ENCODE assay signal across 12 cellular contexts in genomic region chr17:42323268-42323773, GRCh38. TPM values are rescaled to one million over a fixed set of nuclear protein-coding genes. Genes with fewer than 3 reads are reported as not detected.
DNase-seq lines count a peak whose midpoint lies in the region; ATAC-seq and TF ChIP-seq lines count a peak whose summit lies in the region.
"Had no signal": no experiment of that assay in that cellular context is flagged by ENCODE, and none has a peak within 500 bp of the region (broad histone marks: within the 10 kb centered on the region; RNA-seq: fewer than 3 reads in every experiment).

No MANE protein-coding gene starts in this region.

- no peaks in the 10 kb centered on the region for H3K9me2 ChIP-seq in Karpas-422 (replicated peaks; ENCODE audit: insufficient read depth, low read length)

- H3K36me3 Mint-ChIP-seq in activated naive CD4-positive, alpha-beta T cell treated with anti-CD3 and anti-CD28 coated beads for 36 hours (ENCODE audit: low read depth): peaks cover 77% of the 10 kb centered on the region
- H3K36me3 Mint-ChIP-seq in chondrocyte (ENCODE audit: low read depth): peaks cover 43% of the 10 kb centered on the region

- H3K4me3 Mint-ChIP-seq in activated naive CD4-positive, alpha-beta T cell treated with anti-CD3 and anti-CD28 coated beads for 36 hours: peak overlapping the region; percentile 9
- H3K4me3 Mint-ChIP-seq in chondrocyte (ENCODE audit: unreplicated experiment): no peak overlapping the region

- intact Hi-C loops in activated naive CD4-positive, alpha-beta T cell treated with anti-CD3 and anti-CD28 coated beads for 36 hours (cut with micrococcal nuclease): loop anchor here (1.0 kb wide), 1 partner anchor 10 kb away; no protein-coding TSS in a partner anchor
- intact Hi-C loops in stomach (cut with DNase I; ENCODE audit: low total_unique reads): loop anchor here (5.0 to 10.0 kb wide), 2 partner anchors 79 to 191 kb away; no protein-coding TSS in a partner anchor
- intact Hi-C loops in sciatic nerve (cut with DNase I): loop anchor here (5.0 kb wide), 2 partner anchors 84 to 204 kb away; no protein-coding TSS in a partner anchor

- H3K4me3 ChIP-seq in Karpas-422 (ENCODE audit: low read length) (no peak overlapping the region), stomach (no peak overlapping the region)
- H3K4me3 ChIP-seq: hepatocyte, lung had no signal

- CTCF ChIA-PET in activated naive CD4-positive, alpha-beta T cell treated with anti-CD3 and anti-CD28 coated beads for 36 hours (lab: Charles Lee): interaction anchor here (1.0 to 22.2 kb wide), 11 partner anchors 10 to 194 kb away, joined by 3 to 442 read pairs (median 5); partner anchors contain the start of gene STAT3

- no peaks in the 10 kb centered on the region for H3K27me3 Mint-ChIP-seq in activated naive CD4-positive, alpha-beta T cell treated with anti-CD3 and anti-CD28 coated beads for 36 hours (ENCODE audit: low read depth)
- no peaks in the 10 kb centered on the region for H3K27me3 Mint-ChIP-seq in chondrocyte (ENCODE audit: low read depth)

- 71 to 93% (median 80%) methylated on average over 3 to 5 of the region's 5 CpGs for WGBS in stomach, 5 donors

- peak overlapping the region; percentile 24 for H3K4me2 ChIP-seq in Karpas-422 (ENCODE audit: low read depth, low read length, poor library complexity, severe bottlenecking)
- H3K4me2 ChIP-seq: hepatocyte had no signal

- DNase-seq in activated naive CD4-positive, alpha-beta T cell treated with anti-CD3 and anti-CD28 coated beads for 36 hours: no peak
- no peak for DNase-seq in activated naive CD4-positive, alpha-beta T cell treated with anti-CD3 and anti-CD28 coated beads, Interleukin-2, amount 50 U/mL, for 16 hours
- DNase-seq in Karpas-422: peak; percentile 37
- no peak for DNase-seq in chondrocyte (ENCODE audit: low spot score)
- DNase-seq in stomach: no peak
- no peak for DNase-seq in NCI-H82 treated with DMSO at 0.1 percent for 48 hours (lab: John Stamatoyannopoulos, UW; ENCODE audit: unreplicated experiment)
- no peak for DNase-seq in stimulated activated CD4-positive, alpha-beta T cell treated with anti-CD3 and anti-CD28 coated beads, Interleukin-2, amount 100 ng/mL, for 48 hours
- no peak for DNase-seq in sciatic nerve (ENCODE audit: low spot score)

- no peaks in the 10 kb centered on the region for H4K20me1 ChIP-seq in Karpas-422 (ENCODE audit: insufficient read depth, low read depth, low read length)

- H3K4me1 ChIP-seq in Karpas-422 (ENCODE audit: low read length) (peaks cover 48% of the 10 kb centered on the region), stomach (peaks cover 0 to 53% (median 12%) of the 10 kb centered on the region in 4 donors)

- no peaks in the 10 kb centered on the region for H3K9me3 ChIP-seq in Karpas-422 (ENCODE audit: low read length)
- no peaks in the 10 kb centered on the region for H3K9me3 ChIP-seq in stomach

- no peak for TF ChIP-seq POLR2A in stomach (IDR thresholded peaks at IDR 0.05)

- no peak for TF ChIP-seq EP300 in stomach (IDR thresholded peaks at IDR 0.05)

- H3K36me3 ChIP-seq in Karpas-422 (ENCODE audit: insufficient read depth, low read length) (no peaks in the 10 kb centered on the region), stomach (peaks cover 49 to 100% (median 99%) of the 10 kb centered on the region in 4 donors)

- H3K27ac ChIP-seq in Karpas-422 (ENCODE audit: low read length) (no peak overlapping the region), stomach (peak overlapping the region in 3 of 5 donors; percentile 23 to 49 (median 46))
- H3K27ac ChIP-seq: epithelial cell of prostate, hepatocyte, VCaP had no signal

- no peak for ATAC-seq in sciatic nerve

- H3K27ac Mint-ChIP-seq in activated naive CD4-positive, alpha-beta T cell treated with anti-CD3 and anti-CD28 coated beads for 36 hours: peak overlapping the region; percentile 81
- peak overlapping the region; percentile 70 for H3K27ac Mint-ChIP-seq in chondrocyte (ENCODE audit: unreplicated experiment)

- H3K79me2 ChIP-seq in Karpas-422 (ENCODE audit: low read length): no peaks in the 10 kb centered on the region

- H3K4me1 Mint-ChIP-seq in activated naive CD4-positive, alpha-beta T cell treated with anti-CD3 and anti-CD28 coated beads for 36 hours (ENCODE audit: low read depth): peaks cover 51% of the 10 kb centered on the region
- peaks cover 27% of the 10 kb centered on the region for H3K4me1 Mint-ChIP-seq in chondrocyte (ENCODE audit: low read depth)

- no peaks in the 10 kb centered on the region for H3K9me3 Mint-ChIP-seq in activated naive CD4-positive, alpha-beta T cell treated with anti-CD3 and anti-CD28 coated beads for 36 hours
- H3K9me3 Mint-ChIP-seq in chondrocyte (ENCODE audit: low read depth): no peaks in the 10 kb centered on the region

- H2AFZ ChIP-seq in Karpas-422 (ENCODE audit: low read length): peak overlapping the region; percentile 9; the same call in 1 of the 2 replicates
- H2AFZ ChIP-seq: hepatocyte had no signal

- no peak for TF ChIP-seq CTCF in chondrocyte (IDR thresholded peaks at IDR 0.05)
- TF ChIP-seq CTCF in stomach (IDR thresholded peaks at IDR 0.05): no peak

- H3K9ac ChIP-seq in Karpas-422 (ENCODE audit: low read length): peak overlapping the region; percentile 10; the same call in 1 of the 2 replicates

- H3K27me3 ChIP-seq in Karpas-422 (ENCODE audit: low read length) (no peaks in the 10 kb centered on the region), stomach (no peaks in the 10 kb centered on the region)
- H3K27me3 ChIP-seq: hepatocyte had no signal

RNA-seq across cellular contexts. Expression of gene STAT5A, which starts 35.0 kb away (rescaled TPM):
- 100 to 1,000 TPM; 165 to 174 TPM for total RNA-seq in activated naive CD4-positive, alpha-beta T cell treated with anti-CD3 and anti-CD28 coated beads for 36 hours
- total RNA-seq in Karpas-422 (2014; rRNA removed; shearing (Covaris generic); ENCODE audit: low replicate concordance): 62.3 and 160 TPM in 2 replicates
- total RNA-seq in chondrocyte (12.2 to 17.6 TPM (median 14.3 TPM) in 3 replicates), stomach (10 to 100 TPM; 16.2 to 81.7 (median 20.6) TPM), sciatic nerve (55.6 TPM)
- 10 to 100 TPM in 2 of 3 donors, 1 to 10 TPM in 1; 9.6 to 10.5 (median 10.5) TPM for polyA plus RNA-seq in stomach

RNA-seq across cellular contexts. Expression of gene STAT5B, which starts 47.1 kb away (rescaled TPM):
- total RNA-seq in activated naive CD4-positive, alpha-beta T cell treated with anti-CD3 and anti-CD28 coated beads for 36 hours: 100 to 1,000 TPM; 185 to 192 TPM
- total RNA-seq in Karpas-422 (2014; rRNA removed; shearing (Covaris generic); ENCODE audit: low replicate concordance): 110 and 142 TPM in 2 replicates
- total RNA-seq in chondrocyte (29.5 to 32.8 TPM (median 31.0 TPM) in 3 replicates), stomach (10 to 100 TPM; 51.4 to 86.2 (median 62.4) TPM), sciatic nerve (90.8 TPM)
- polyA plus RNA-seq in stomach: 10 to 100 TPM; 18.9 to 24.1 (median 19.8) TPM
